22 cellular contexts compared by ENCODE assay signal in genomic region chr2:152651834-152652233, GRCh38.
A peak's percentile ranks its signal among the peaks of the same experiment; 100 is the strongest.
DNase-seq lines count a peak whose midpoint lies in the region; ATAC-seq, FAIRE-seq and TF ChIP-seq lines count a peak whose summit lies in the region.
"Had no signal": no experiment of that assay in that cellular context is flagged by ENCODE, and none has a peak within 500 bp of the region (broad histone marks: within the 10 kb centered on the region; RNA-seq: fewer than 3 reads in every experiment).

No MANE protein-coding gene starts in this region.

- no peak for TF ChIP-seq POLR2A in GM12892 (IDR thresholded peaks at IDR 0.05; ENCODE audit: low read depth, low read length)

- no peaks in the 10 kb centered on the region for H3K27me3 ChIP-seq in CD4-positive, CD25-positive, alpha-beta regulatory T cell (ENCODE audit: control insufficient read depth, insufficient read depth, low read length)
- H3K27me3 ChIP-seq: BLaER1 treated with 17β-estradiol and CSF1 and Interleukin-3, amounts not matched to agents 10 nM and 100 nM had no signal

- no peak overlapping the region for H3K4me3 Mint-ChIP-seq in CD4-positive, CD25-positive, alpha-beta regulatory T cell
- H3K4me3 Mint-ChIP-seq in mesothelial cell of epicardium, result no peak overlapping the region
- H3K4me3 Mint-ChIP-seq: B cell; CD8-positive, alpha-beta memory T cell; H9 had no signal

- FAIRE-seq in GM12892 (lab: Jason Lieb, UNC), result peak; percentile 66
- FAIRE-seq: GM12878, GM18507 had no signal

- TF ChIP-seq CTCF in mesothelial cell of epicardium (IDR thresholded peaks at IDR 0.05; ENCODE audit: unreplicated experiment), result no peak

- H3K4me3 ChIP-seq in CD4-positive, CD25-positive, alpha-beta regulatory T cell (ENCODE audit: low read depth, low read length), result no peak overlapping the region
- H3K4me3 ChIP-seq: BLaER1 treated with 17β-estradiol and CSF1 and Interleukin-3, amounts not matched to agents 10 nM and 100 nM; GM12878; K562 had no signal

- H3K4me1 ChIP-seq in CD4-positive, CD25-positive, alpha-beta regulatory T cell (ENCODE audit: control insufficient read depth, insufficient read depth, low read length, poor library complexity, severe bottlenecking), result no peaks in the 10 kb centered on the region
- H3K4me1 ChIP-seq: BLaER1 treated with 17β-estradiol and CSF1 and Interleukin-3, amounts not matched to agents 10 nM and 100 nM had no signal

- H3K27ac Mint-ChIP-seq in CD4-positive, CD25-positive, alpha-beta regulatory T cell, result peak overlapping the region in 2 of 3 donors; percentile 25 to 56
- peak overlapping the region; percentile 21 for H3K27ac Mint-ChIP-seq in mesothelial cell of epicardium
- H3K27ac Mint-ChIP-seq: B cell had no signal

- H3K9me3 ChIP-seq in CD4-positive, CD25-positive, alpha-beta regulatory T cell (ENCODE audit: control insufficient read depth in 2 of 2, low read length in 2 of 2), result no peaks in the 10 kb centered on the region
- H3K9me3 ChIP-seq: BLaER1 treated with 17β-estradiol and CSF1 and Interleukin-3, amounts not matched to agents 10 nM and 100 nM had no signal

- peaks cover 8% of the 10 kb centered on the region for H3K36me3 Mint-ChIP-seq in CD4-positive, CD25-positive, alpha-beta regulatory T cell
- peaks cover 1% of the 10 kb centered on the region for H3K36me3 Mint-ChIP-seq in mesothelial cell of epicardium

- H3K27me3 Mint-ChIP-seq in CD4-positive, CD25-positive, alpha-beta regulatory T cell, result no peaks in the 10 kb centered on the region
- H3K27me3 Mint-ChIP-seq in mesothelial cell of epicardium (ENCODE audit: low read depth), result no peaks in the 10 kb centered on the region
- H3K27me3 Mint-ChIP-seq: B cell had no signal

- no peak for ATAC-seq in CD4-positive, CD25-positive, alpha-beta regulatory T cell (ENCODE audit: low read depth in 2 of 2)
- ATAC-seq in GM21360 (IDR thresholded peaks at IDR 0.05; ENCODE audit: unreplicated experiment), result no peak
- ATAC-seq: GM12878 had no signal

- peaks cover 29% of the 10 kb centered on the region for H3K36me3 ChIP-seq in CD4-positive, CD25-positive, alpha-beta regulatory T cell (ENCODE audit: control insufficient read depth, insufficient read depth, low read length)

- H3K4me1 Mint-ChIP-seq in CD4-positive, CD25-positive, alpha-beta regulatory T cell, result peaks cover 0 to 5% (median 3%) of the 10 kb centered on the region in 4 donors
- peaks cover 6% of the 10 kb centered on the region for H3K4me1 Mint-ChIP-seq in mesothelial cell of epicardium
- H3K4me1 Mint-ChIP-seq: B cell; CD8-positive, alpha-beta memory T cell had no signal

- no peak overlapping the region for H3K27ac ChIP-seq in CD4-positive, CD25-positive, alpha-beta regulatory T cell (ENCODE audit: insufficient read depth, low read length, poor library complexity, severe bottlenecking)
- H3K27ac ChIP-seq: HL-60 had no signal

- no peaks in the 10 kb centered on the region for H3K9me3 Mint-ChIP-seq in CD4-positive, CD25-positive, alpha-beta regulatory T cell
- H3K9me3 Mint-ChIP-seq in mesothelial cell of epicardium, result no peaks in the 10 kb centered on the region
- H3K9me3 Mint-ChIP-seq: CD8-positive, alpha-beta memory T cell; H9 had no signal

- peak; percentile 10 for DNase-seq in NCI-H748 (lab: John Stamatoyannopoulos, UW; ENCODE audit: unreplicated experiment)
- DNase-seq in NCI-H748 treated with DMSO at 0.1 percent for 48 hours (lab: John Stamatoyannopoulos, UW), result no peak
- DNase-seq in CD4-positive, CD25-positive, alpha-beta regulatory T cell, result no peak
- DNase-seq in GM12892 (ENCODE audit: insufficient read length), result no peak
- no peak for DNase-seq in mesothelial cell of epicardium (ENCODE audit: low spot score in 2 of 2, unreplicated experiment in 2 of 2)
- no peak for DNase-seq in NCI-H524 (lab: John Stamatoyannopoulos, UW)
- DNase-seq: CD8-positive, alpha-beta memory T cell; COR-L47; DMS 273 treated with DMSO at 0.1 percent for 48 hours; DMS53; DND-41; EL; GOT3; H9; IMR-90 had no signal
